Comparison of ENCODE assay signal across 20 cellular contexts in genomic region chr13:36555151-36555986, GRCh38.
"Had no signal": no experiment of that assay in that cellular context is flagged by ENCODE, and none has a peak within 500 bp of the region (broad histone marks: within the 10 kb centered on the region; RNA-seq: fewer than 3 reads in every experiment).

No MANE protein-coding gene starts in this region.

- H3K4me1 Mint-ChIP-seq: activated naive CD8-positive, alpha-beta T cell treated with anti-CD3 and anti-CD28 coated beads, Interleukin-2, amount 10 ng/mL, durations not matched to agents 7 days and 5 days; central memory CD8-positive, alpha-beta T cell had no signal

- ATAC-seq: activated CD4-positive, CD25-positive, alpha-beta regulatory T cell treated with anti-CD3 and anti-CD28 coated beads, Interleukin-2, amount 50 U/mL, for 24 hours; left lung had no signal

- H3K27ac Mint-ChIP-seq: activated naive CD8-positive, alpha-beta T cell treated with anti-CD3 and anti-CD28 coated beads, Interleukin-2, amount 10 ng/mL, durations not matched to agents 7 days and 5 days; activated T-helper 1 cell treated with anti-CD3 and anti-CD28 coated beads, Interleukin-12 subunit alpha, Interleukin-12 subunit beta, Interleukin-2, Interleukin-4 antibody, amounts not matched to agents 30 ng/mL and 10 ng/mL and 1 ng/mL, durations not matched to agents 14 hours and 24 hours and 36 hours; brain; neural progenitor cell had no signal

- H3K27me3 ChIP-seq: esophagus squamous epithelium, left lung, neural progenitor cell, ovary, tibial nerve, uterus had no signal

- H3K27me3 Mint-ChIP-seq: brain; central memory CD8-positive, alpha-beta T cell had no signal

- H3K36me3 ChIP-seq: esophagus squamous epithelium, left lung, neural progenitor cell, ovary, tibial nerve, uterus had no signal

- H3K9me3 Mint-ChIP-seq: activated T-helper 1 cell treated with anti-CD3 and anti-CD28 coated beads, Interleukin-12 subunit alpha, Interleukin-12 subunit beta, Interleukin-2, Interleukin-4 antibody, amounts not matched to agents 30 ng/mL and 10 ng/mL and 1 ng/mL, durations not matched to agents 14 hours and 24 hours and 36 hours; brain; neural progenitor cell had no signal

- H3K4me3 ChIP-seq: esophagus squamous epithelium, left lung, neural progenitor cell, ovary, tibial nerve, uterus had no signal

- H3K36me3 Mint-ChIP-seq: activated naive CD8-positive, alpha-beta T cell treated with anti-CD3 and anti-CD28 coated beads, Interleukin-2, amount 10 ng/mL, durations not matched to agents 7 days and 5 days; brain; neural progenitor cell had no signal

- H3K4me3 Mint-ChIP-seq: activated naive CD8-positive, alpha-beta T cell treated with anti-CD3 and anti-CD28 coated beads, Interleukin-2, amount 10 ng/mL, durations not matched to agents 7 days and 5 days; activated T-helper 1 cell treated with anti-CD3 and anti-CD28 coated beads, Interleukin-12 subunit alpha, Interleukin-12 subunit beta, Interleukin-2, Interleukin-4 antibody, amounts not matched to agents 30 ng/mL and 10 ng/mL and 1 ng/mL, durations not matched to agents 14 hours and 24 hours and 36 hours; brain; central memory CD8-positive, alpha-beta T cell; neural progenitor cell had no signal

- DNase-seq: activated CD4-positive, alpha-beta T cell treated with anti-CD3 and anti-CD28 coated beads, Interleukin-2, amount 50 U/mL, for 1 hour; activated naive CD4-positive, alpha-beta T cell; activated naive CD8-positive, alpha-beta T cell treated with anti-CD3 and anti-CD28 coated beads, Interleukin-2, amount 10 ng/mL, durations not matched to agents 7 days and 5 days; cortex of kidney; effector CD8-positive, alpha-beta T cell; esophagus squamous epithelium; hippocampal formation; kidney; left lung; mammary epithelial cell; ovary; stimulated activated CD4-positive, alpha-beta T cell treated with anti-CD3 and anti-CD28 coated beads, Interleukin-1b, Interleukin-23, amount 100 ng/mL, for 48 hours; stimulated activated naive CD4-positive, alpha-beta T cell; uterus had no signal
